ENCODE assay signal across 7 cellular contexts in genomic region chr11:85627332-85627997, GRCh38. TPM values are rescaled to one million over a fixed set of nuclear protein-coding genes. Genes with fewer than 3 reads are reported as not detected.
DNase-seq lines count a peak whose midpoint lies in the region; ATAC-seq and TF ChIP-seq lines count a peak whose summit lies in the region.

Gene DLG2, minus strand, starts transcription at chr11:85627344.

- intact Hi-C loops in lower lobe of right lung (cut with DNase I) (no loop called here), testis (cut with DNase I; ENCODE audit: low total_unique reads) (no loop called here)

- H3K4me3 ChIP-seq in GM06990 (replicated peaks; ENCODE audit: low read depth, low read length), result peak within 1 kb of the TSS; percentile 79
- peak within 1 kb of the TSS; percentile 81 for H3K4me3 ChIP-seq in ectodermal cell (ENCODE audit: insufficient read depth, low read depth, low read length)
- H3K4me3 ChIP-seq in lower lobe of right lung, result peak within 1 kb of the TSS; percentile 78
- H3K4me3 ChIP-seq in testis, result peak within 1 kb of the TSS; percentile 66 to 84

- no peak for DNase-seq in GM06990 (ENCODE audit: extremely low read depth, insufficient read length)
- peak in 8 of 34 experiments; percentile 4 to 18 (median 10) for DNase-seq in T-cell
- DNase-seq in lower lobe of right lung, result no peak
- DNase-seq in testis, result peak; percentile 30
- no peak for DNase-seq in NCI-H446 treated with DMSO at 0.1 percent for 48 hours (lab: John Stamatoyannopoulos, UW)

- peak within 1 kb of the TSS; percentile 95 to 98 (median 96) for H3K4me3 Mint-ChIP-seq in T-cell

- H3K27me3 ChIP-seq in GM06990 (replicated peaks; ENCODE audit: control insufficient read depth, insufficient read depth, low read length) (no peaks in the 10 kb centered on the region), ectodermal cell (ENCODE audit: control insufficient read depth, insufficient read depth, low read length, poor library complexity, severe bottlenecking) (no peaks in the 10 kb centered on the region), lower lobe of right lung (ENCODE audit: low read depth) (no peaks in the 10 kb centered on the region), testis (no peaks in the 10 kb centered on the region)

- no peaks in the 10 kb centered on the region for H3K27me3 Mint-ChIP-seq in T-cell

- CTCF ChIA-PET in T-cell (lab: Charles Lee), result interaction anchor here in 1 of 2 donors (0.8 to 3.3 kb wide), 4 partner anchors 20 to 617 kb away, joined by 3 to 21 read pairs (median 4); partner anchors contain the start of genes EED and TMEM126A

- H3K27ac Mint-ChIP-seq in T-cell, result peak within 1 kb of the TSS; percentile 95 to 98

- ATAC-seq in HG03066 (IDR thresholded peaks at IDR 0.05; ENCODE audit: low read depth, unreplicated experiment), result peak; percentile 1
- ATAC-seq in T-cell (replicated peaks in 1 of 4), result peak in 3 of 4 experiments; percentile 3 to 5 (median 5)
- ATAC-seq in lower lobe of right lung, result peak; percentile 35 to 51

- 3 to 4% methylated on average over 23 of the region's 23 CpGs for WGBS in ectodermal cell, 2 experiments
- 0 to 1% methylated on average over 19 to 23 of the region's 23 CpGs for WGBS in testis, 2 donors

- peaks cover 44 to 48% (median 44%) of the 10 kb centered on the region in 3 donors for H3K4me1 Mint-ChIP-seq in T-cell

- TF ChIP-seq POLR2A in testis (IDR thresholded peaks at IDR 0.05), result no peak

- H3K27ac ChIP-seq in ectodermal cell (ENCODE audit: insufficient read depth, low read depth, low read length, poor library complexity, severe bottlenecking) (peak within 1 kb of the TSS; percentile 80), lower lobe of right lung (peak within 1 kb of the TSS; percentile 89), testis (peak within 1 kb of the TSS; percentile 95 to 96)

- H3K36me3 ChIP-seq in GM06990 (ENCODE audit: control insufficient read depth, insufficient read depth, low read length) (no peaks in the 10 kb centered on the region), ectodermal cell (ENCODE audit: control insufficient read depth, insufficient read depth, low read length) (peaks cover 3% of the 10 kb centered on the region), lower lobe of right lung (peaks cover 17% of the 10 kb centered on the region), testis (ENCODE audit: low read depth, missing control alignments) (no peaks in the 10 kb centered on the region)

- POLR2A ChIA-PET in T-cell (lab: Charles Lee), result interaction anchor here (0.5 to 2.8 kb wide), 8 partner anchors 20 to 441 kb away, joined by 3 to 13 read pairs (median 6); partner anchors contain the start of genes TMEM126A (in 2 of the 2), CREBZF (in 1 of the 2) and PICALM (in 1 of the 2)

- peaks cover 9% of the 10 kb centered on the region for H3K4me1 ChIP-seq in ectodermal cell (ENCODE audit: control insufficient read depth, insufficient read depth, low read length)
- H3K4me1 ChIP-seq in lower lobe of right lung, result peaks cover 34% of the 10 kb centered on the region
- H3K4me1 ChIP-seq in testis, result peaks cover 3% of the 10 kb centered on the region

- H3K9me3 ChIP-seq in ectodermal cell (ENCODE audit: control insufficient read depth, low read length) (no peaks in the 10 kb centered on the region), lower lobe of right lung (no peaks in the 10 kb centered on the region), testis (no peaks in the 10 kb centered on the region)

- no peak for TF ChIP-seq CTCF in GM06990 (IDR thresholded peaks at IDR 0.05; ENCODE audit: insufficient read depth, low read length, poor library complexity, severe bottlenecking)
- TF ChIP-seq CTCF in lower lobe of right lung (IDR thresholded peaks at IDR 0.05), result no peak
- TF ChIP-seq CTCF in testis (IDR thresholded peaks at IDR 0.05), result no peak

- no peaks in the 10 kb centered on the region for H3K9me3 Mint-ChIP-seq in T-cell

- H3K36me3 Mint-ChIP-seq in T-cell, result peaks cover 9% of the 10 kb centered on the region

RNA-seq across cellular contexts. Expression of gene DLG2, which starts in this region (rescaled TPM):
- total RNA-seq in T-cell (1 to 10 TPM; 2.3 to 4.1 (median 2.9) TPM), lower lobe of right lung (7.2 TPM), testis (10 to 100 TPM; 13.8 to 14.1 TPM)
- 3.5 TPM for polyA plus RNA-seq in ectodermal cell (2013, experiment 1 of 4)
- 2.9 TPM for polyA plus RNA-seq in ectodermal cell (2013, experiment 2 of 4)
- polyA plus RNA-seq in ectodermal cell (2013, experiment 3 of 4), result 1.9 TPM
- polyA plus RNA-seq in ectodermal cell (2013, experiment 4 of 4), result 2.4 TPM
- polyA plus RNA-seq in testis (ENCODE audit: insufficient read depth, low read depth, low replicate concordance), result 23.0 TPM
